Comparison of ENCODE assay signal across 1 cellular context in genomic region chr19:36685835-36686234, GRCh38.
TF ChIP-seq lines count a peak whose summit lies in the region.

No MANE protein-coding gene starts in this region.

TF ChIP-seq in GM12878, 131 proteins besides CTCF, POLR2A, EP300 and RAD21:
- TF ChIP-seq, protein P1, sequence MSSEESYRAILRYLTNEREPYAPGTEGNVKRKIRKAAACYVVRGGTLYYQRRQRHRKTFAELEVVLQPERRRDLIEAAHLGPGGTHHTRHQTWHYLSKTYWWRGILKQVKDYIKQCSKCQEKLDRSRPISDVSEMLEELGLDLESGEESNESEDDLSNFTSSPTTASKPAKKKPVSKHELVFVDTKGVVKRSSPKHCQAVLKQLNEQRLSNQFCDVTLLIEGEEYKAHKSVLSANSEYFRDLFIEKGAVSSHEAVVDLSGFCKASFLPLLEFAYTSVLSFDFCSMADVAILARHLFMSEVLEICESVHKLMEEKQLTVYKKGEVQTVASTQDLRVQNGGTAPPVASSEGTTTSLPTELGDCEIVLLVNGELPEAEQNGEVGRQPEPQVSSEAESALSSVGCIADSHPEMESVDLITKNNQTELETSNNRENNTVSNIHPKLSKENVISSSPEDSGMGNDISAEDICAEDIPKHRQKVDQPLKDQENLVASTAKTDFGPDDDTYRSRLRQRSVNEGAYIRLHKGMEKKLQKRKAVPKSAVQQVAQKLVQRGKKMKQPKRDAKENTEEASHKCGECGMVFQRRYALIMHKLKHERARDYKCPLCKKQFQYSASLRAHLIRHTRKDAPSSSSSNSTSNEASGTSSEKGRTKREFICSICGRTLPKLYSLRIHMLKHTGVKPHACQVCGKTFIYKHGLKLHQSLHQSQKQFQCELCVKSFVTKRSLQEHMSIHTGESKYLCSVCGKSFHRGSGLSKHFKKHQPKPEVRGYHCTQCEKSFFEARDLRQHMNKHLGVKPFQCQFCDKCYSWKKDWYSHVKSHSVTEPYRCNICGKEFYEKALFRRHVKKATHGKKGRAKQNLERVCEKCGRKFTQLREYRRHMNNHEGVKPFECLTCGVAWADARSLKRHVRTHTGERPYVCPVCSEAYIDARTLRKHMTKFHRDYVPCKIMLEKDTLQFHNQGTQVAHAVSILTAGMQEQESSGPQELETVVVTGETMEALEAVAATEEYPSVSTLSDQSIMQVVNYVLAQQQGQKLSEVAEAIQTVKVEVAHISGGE (CRISPR knock-in tag; IDR thresholded peaks at IDR 0.05): no peak
- no peak for TF ChIP-seq SIN3A (IDR thresholded peaks at IDR 0.05; ENCODE audit: low read depth, low read length)
- 0 out of 2 replicates have a peak, but pooled peaks have one; percentile 25 for TF ChIP-seq YY1 (IDR thresholded peaks at IDR 0.05; ENCODE audit: low read depth, low read length)
- TF ChIP-seq SPI1 (IDR thresholded peaks at IDR 0.05; ENCODE audit: borderline replicate concordance, insufficient read depth, low read depth, low read length): peak; percentile 52; the same call in 1 of the 2 replicates
